Comparison of ENCODE assay signal across 16 cellular contexts in the genomic region with DNA sequence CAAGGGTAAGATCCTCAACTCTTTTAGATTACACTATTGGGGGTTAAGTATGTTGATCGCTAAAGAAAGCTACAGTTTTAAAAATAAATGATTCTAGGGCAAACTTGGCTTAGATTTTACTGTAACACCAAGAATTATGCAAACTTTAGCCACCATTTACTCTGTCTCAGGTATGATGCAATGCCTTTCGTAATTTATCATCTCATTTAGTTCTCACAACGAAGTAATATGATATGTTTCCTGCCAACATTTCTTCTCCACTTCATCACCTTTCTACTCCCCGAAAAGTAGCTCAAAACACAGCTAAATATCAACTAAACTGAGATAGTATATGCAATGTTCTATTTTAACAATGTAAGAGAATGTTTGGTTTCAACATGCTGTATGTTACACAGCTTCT. TPM values are rescaled to one million over a fixed set of nuclear protein-coding genes. Genes with fewer than 3 reads are reported as not detected.
A peak's percentile ranks its signal among the peaks of the same experiment; 100 is the strongest.
DNase-seq lines count a peak whose midpoint lies in the region; ATAC-seq and TF ChIP-seq lines count a peak whose summit lies in the region.
"Had no signal": no experiment of that assay in that cellular context is flagged by ENCODE, and none has a peak within 500 bp of the region (broad histone marks: within the 10 kb centered on the region; RNA-seq: fewer than 3 reads in every experiment).

No MANE protein-coding gene starts in this region.

- H2AK9ac ChIP-seq in IMR-90 (replicated peaks; ENCODE audit: low read depth, low read length, poor library complexity): no peak overlapping the region

- H3K9me3 Mint-ChIP-seq in activated naive CD4-positive, alpha-beta T cell treated with anti-CD3 and anti-CD28 coated beads for 36 hours: no peaks in the 10 kb centered on the region

- H2BK20ac ChIP-seq in IMR-90 (ENCODE audit: low read depth, low read length): no peak overlapping the region

- no peak overlapping the region for H3K4me3 ChIP-seq in IMR-90 (ENCODE audit: insufficient read depth, low read depth, low read length)
- no peak overlapping the region for H3K4me3 ChIP-seq in smooth muscle cell
- H3K4me3 ChIP-seq: Peyer's patch had no signal

- peaks cover 19% of the 10 kb centered on the region for H3K36me3 ChIP-seq in IMR-90 (ENCODE audit: control insufficient read depth, insufficient read depth, low read length)
- peaks cover 8% of the 10 kb centered on the region for H3K36me3 ChIP-seq in smooth muscle cell (ENCODE audit: low read depth)

- BruUV-seq in IMR-90 (replicated peaks; lab: Mats Ljungman, UMichigan): no TSS peak

- H3K27me3 ChIP-seq in IMR-90 (ENCODE audit: control insufficient read depth, insufficient read depth, low read length) (no peaks in the 10 kb centered on the region), smooth muscle cell (ENCODE audit: low read depth) (no peaks in the 10 kb centered on the region)
- H3K27me3 ChIP-seq: Peyer's patch had no signal

- H3K36me3 Mint-ChIP-seq in activated naive CD4-positive, alpha-beta T cell treated with anti-CD3 and anti-CD28 coated beads for 36 hours (ENCODE audit: low read depth): peaks cover 12% of the 10 kb centered on the region

- no CpG with 5 or more reads among the region's 4 CpGs for WGBS in IMR-90 (ENCODE audit: extremely low coverage in 2 of 2, insufficient read length in 1 of 2), 2 experiments
- WGBS in smooth muscle cell (ENCODE audit: low lambda C conversion rate): 96% methylated on average over 4 of the region's 4 CpGs

- no peak overlapping the region for H2AK5ac ChIP-seq in IMR-90 (ENCODE audit: low read depth, low read length)

- intact Hi-C loops in activated naive CD4-positive, alpha-beta T cell treated with anti-CD3 and anti-CD28 coated beads for 36 hours (cut with micrococcal nuclease): no loop called here
- intact Hi-C loops in IMR-90 (cut with micrococcal nuclease): no loop called here

- H3K9ac ChIP-seq in IMR-90 (ENCODE audit: low read depth, low read length) (no peak overlapping the region), smooth muscle cell (ENCODE audit: low read depth) (no peak overlapping the region)

- H3K79me2 ChIP-seq in smooth muscle cell (ENCODE audit: low read depth): peaks cover 10% of the 10 kb centered on the region

- peaks cover under 1% of the 10 kb centered on the region for H3K4me1 Mint-ChIP-seq in activated naive CD4-positive, alpha-beta T cell treated with anti-CD3 and anti-CD28 coated beads for 36 hours (ENCODE audit: low read depth)

- no peak overlapping the region for H2BK120ac ChIP-seq in IMR-90 (ENCODE audit: low read depth, low read length)

- H3K9me1 ChIP-seq in IMR-90 (ENCODE audit: insufficient read depth, low read length): no peaks in the 10 kb centered on the region

- H4K20me1 ChIP-seq in IMR-90 (ENCODE audit: insufficient read depth, low read length): no peaks in the 10 kb centered on the region
- H4K20me1 ChIP-seq in smooth muscle cell (ENCODE audit: low read depth): no peaks in the 10 kb centered on the region

- H2BK15ac ChIP-seq in IMR-90 (ENCODE audit: low read depth, low read length): no peak overlapping the region

- H3K56ac ChIP-seq in IMR-90 (ENCODE audit: extremely low read depth, insufficient read depth, low read length): no peak overlapping the region

- H3K4ac ChIP-seq in IMR-90 (ENCODE audit: low read depth, low read length): no peak overlapping the region

- TF ChIP-seq POLR2A in IMR-90 (IDR thresholded peaks at IDR 0.05; ENCODE audit: low read depth, low read length): no peak

- no peak overlapping the region for H4K5ac ChIP-seq in IMR-90 (ENCODE audit: low read depth, low read length)

- H2BK5ac ChIP-seq in IMR-90 (ENCODE audit: low read depth, low read length, poor library complexity, severe bottlenecking): no peak overlapping the region

- ATAC-seq in IMR-90 (ENCODE audit: low read depth) (no peak), omental fat pad (ENCODE audit: low FRiP score) (peak; percentile 48), HG02588 (IDR thresholded peaks at IDR 0.05; ENCODE audit: unreplicated experiment) (no peak)

- H3K4me3 Mint-ChIP-seq in activated naive CD4-positive, alpha-beta T cell treated with anti-CD3 and anti-CD28 coated beads for 36 hours: no peak overlapping the region

- H3K27me3 Mint-ChIP-seq in activated naive CD4-positive, alpha-beta T cell treated with anti-CD3 and anti-CD28 coated beads for 36 hours (ENCODE audit: low read depth): no peaks in the 10 kb centered on the region

- TF ChIP-seq RAD21 in IMR-90 (IDR thresholded peaks at IDR 0.05; ENCODE audit: low read length): no peak

- no peak overlapping the region for H4K8ac ChIP-seq in IMR-90 (ENCODE audit: low read depth in 2 of 2, low read length in 2 of 2)

- dilution Hi-C loops in IMR-90 (cut with HindIII; ENCODE audit: low sequenced_read_pairs, unreplicated experiment): no loop called here

- in situ Hi-C loops in IMR-90 (cut with MboI; ENCODE audit: low sequenced_read_pairs): no loop called here

- H3K14ac ChIP-seq in IMR-90 (replicated peaks; ENCODE audit: low read depth, low read length): no peak overlapping the region

- H4K91ac ChIP-seq in IMR-90 (ENCODE audit: insufficient read depth, low read depth, low read length): no peak overlapping the region

- POLR2A ChIA-PET in IMR-90 (lab: Charles Lee; ENCODE audit: unreplicated experiment): no interaction called here

- CTCF ChIA-PET in activated naive CD4-positive, alpha-beta T cell treated with anti-CD3 and anti-CD28 coated beads for 36 hours (lab: Charles Lee): no interaction called here
- CTCF ChIA-PET in IMR-90 (lab: Yijun Ruan, JAX): interaction anchor here (1.0 kb wide), 1 partner anchor 20 kb away, joined by 4 read pairs; no protein-coding TSS in a partner anchor

- no peaks in the 10 kb centered on the region for H3K4me1 ChIP-seq in IMR-90 (ENCODE audit: control insufficient read depth, insufficient read depth, low read length)
- H3K4me1 ChIP-seq in smooth muscle cell (ENCODE audit: low read depth): no peaks in the 10 kb centered on the region
- H3K4me1 ChIP-seq: Peyer's patch had no signal

- H3K79me1 ChIP-seq in IMR-90 (ENCODE audit: low read depth in 1 of 2, low read length in 2 of 2): peaks cover 8 to 26% of the 10 kb centered on the region in 2 experiments

- no peak overlapping the region for H3K4me2 ChIP-seq in IMR-90 (ENCODE audit: low read depth, low read length)
- no peak overlapping the region for H3K4me2 ChIP-seq in smooth muscle cell

- no peak overlapping the region for H3K27ac ChIP-seq in IMR-90 (ENCODE audit: insufficient read depth, low read length)
- H3K27ac ChIP-seq in angular gyrus (ENCODE audit: low read depth, low read length): peak overlapping the region; percentile 55
- no peak overlapping the region for H3K27ac ChIP-seq in smooth muscle cell (ENCODE audit: low read depth)
- H3K27ac ChIP-seq: Peyer's patch had no signal

- H3K9me3 ChIP-seq in IMR-90 (ENCODE audit: control insufficient read depth, insufficient read depth, low read length): no peaks in the 10 kb centered on the region
- no peaks in the 10 kb centered on the region for H3K9me3 ChIP-seq in smooth muscle cell (replicated peaks; ENCODE audit: low read depth)
- H3K9me3 ChIP-seq: Peyer's patch had no signal

- H2AFZ ChIP-seq in IMR-90 (replicated peaks; ENCODE audit: low read length, poor library complexity) (no peak overlapping the region), smooth muscle cell (ENCODE audit: low read depth) (no peak overlapping the region)

- no peaks in the 10 kb centered on the region for H3F3A ChIP-seq in smooth muscle cell (ENCODE audit: low read depth)

- no peak for DNase-seq in activated naive CD4-positive, alpha-beta T cell treated with anti-CD3 and anti-CD28 coated beads for 36 hours
- no peak for DNase-seq in activated naive CD4-positive, alpha-beta T cell treated with anti-CD3 and anti-CD28 coated beads, Interleukin-2, amount 50 U/mL, for 16 hours
- peak; percentile 29 for DNase-seq in IMR-90
- no peak for DNase-seq in omental fat pad (ENCODE audit: low spot score)
- DNase-seq in iPS-NIHi7 (ENCODE audit: extremely low spot score): no peak
- no peak for DNase-seq in smooth muscle cell (lab: John Stamatoyannopoulos, UW; ENCODE audit: unreplicated experiment)
- DNase-seq: GOT3, Kasumi-1, NCI-H1048, NCI-H2107, NCI-H345, NCI-H69, Peyer's patch, SHP77 had no signal

- H3K18ac ChIP-seq in IMR-90 (ENCODE audit: low read depth, low read length): no peak overlapping the region

- H3K23ac ChIP-seq in IMR-90 (ENCODE audit: low read depth, low read length): no peak overlapping the region

- H3K27ac Mint-ChIP-seq in activated naive CD4-positive, alpha-beta T cell treated with anti-CD3 and anti-CD28 coated beads for 36 hours: peak overlapping the region; percentile 48

- TF ChIP-seq CTCF in IMR-90 (conservative IDR thresholded peaks at IDR 0.05; ENCODE audit: low read depth, low read length): no peak
- TF ChIP-seq CTCF in omental fat pad (IDR thresholded peaks at IDR 0.05): no peak
- TF ChIP-seq CTCF in smooth muscle cell (IDR thresholded peaks at IDR 0.05; ENCODE audit: borderline replicate concordance, insufficient read depth, poor library complexity, severe bottlenecking): no peak

TF ChIP-seq in IMR-90, 13 proteins besides CTCF, POLR2A, EP300 and RAD21 (continues in another document):
- TF ChIP-seq CEBPB (IDR thresholded peaks at IDR 0.05; ENCODE audit: low read depth, low read length): peak; percentile 89

RNA-seq across cellular contexts. Expression of gene FAM133B, which starts 21.1 kb away (rescaled TPM):
- 10 to 100 TPM; 21.6 to 25.3 TPM for total RNA-seq in activated naive CD4-positive, alpha-beta T cell treated with anti-CD3 and anti-CD28 coated beads for 36 hours
- total RNA-seq in IMR-90 (2012; rRNA removed) (5.4 and 16.4 TPM in 2 replicates), omental fat pad (10 to 100 TPM; 16.6 to 36.7 (median 24.2) TPM), smooth muscle cell (24.2 and 36.0 TPM in 2 replicates)
- polyA plus RNA-seq in IMR-90 (2012; rRNA removed) (9.5 and 10.6 TPM in 2 replicates), smooth muscle cell (17.2 and 25.1 TPM in 2 replicates)
- polyA plus RNA-seq in IMR-90 (2012; cell fraction: cytosol; rRNA removed): 1.3 and 2.1 TPM in 2 replicates
- 2.5 and 20.4 TPM in 2 replicates for polyA plus RNA-seq in IMR-90 (2012; cell fraction: nucleus; rRNA removed; ENCODE audit: low replicate concordance)

RNA-seq across cellular contexts. Expression of gene RBM48, which starts 40.5 kb away (rescaled TPM):
- 10 to 100 TPM; 11.3 to 12.9 TPM for total RNA-seq in activated naive CD4-positive, alpha-beta T cell treated with anti-CD3 and anti-CD28 coated beads for 36 hours
- total RNA-seq in IMR-90 (2012; rRNA removed) (5.6 and 10.6 TPM in 2 replicates), omental fat pad (10 to 100 TPM in 3 of 4 donors, 1 to 10 TPM in 1; 8.0 to 16.6 (median 12.1) TPM), smooth muscle cell (9.1 and 12.4 TPM in 2 replicates)
- polyA plus RNA-seq in IMR-90 (2012; rRNA removed) (3.2 and 5.1 TPM in 2 replicates), smooth muscle cell (7.5 and 8.6 TPM in 2 replicates)
- 0.69 and 1.2 TPM in 2 replicates for polyA plus RNA-seq in IMR-90 (2012; cell fraction: cytosol; rRNA removed)
- polyA plus RNA-seq in IMR-90 (2012; cell fraction: nucleus; rRNA removed; ENCODE audit: low replicate concordance): 2.5 and 12.0 TPM in 2 replicates

RNA-seq across cellular contexts. Expression of gene PEX1, which starts 40.8 kb away (rescaled TPM):
- total RNA-seq in activated naive CD4-positive, alpha-beta T cell treated with anti-CD3 and anti-CD28 coated beads for 36 hours: 10 to 100 TPM; 12.9 to 13.2 TPM
- total RNA-seq in IMR-90 (2012; rRNA removed) (12.7 and 13.9 TPM in 2 replicates), omental fat pad (10 to 100 TPM in 3 of 4 donors, 1 to 10 TPM in 1; 9.8 to 23.5 (median 14.3) TPM), smooth muscle cell (10.8 and 11.7 TPM in 2 replicates)
- polyA plus RNA-seq in IMR-90 (2012; rRNA removed) (6.8 and 8.1 TPM in 2 replicates), smooth muscle cell (4.4 and 6.0 TPM in 2 replicates)
- polyA plus RNA-seq in IMR-90 (2012; cell fraction: cytosol; rRNA removed): 1.3 and 1.4 TPM in 2 replicates
- polyA plus RNA-seq in IMR-90 (2012; cell fraction: nucleus; rRNA removed; ENCODE audit: low replicate concordance): 5.0 and 39.0 TPM in 2 replicates
